22 cellular contexts compared by ENCODE assay signal in genomic region chr16:24921229-24921628, GRCh38.
A peak's percentile ranks its signal among the peaks of the same experiment; 100 is the strongest.
DNase-seq lines count a peak whose midpoint lies in the region; ATAC-seq lines count a peak whose summit lies in the region.
"Had no signal": no experiment of that assay in that cellular context is flagged by ENCODE, and none has a peak within 500 bp of the region (broad histone marks: within the 10 kb centered on the region; RNA-seq: fewer than 3 reads in every experiment).

No MANE protein-coding gene starts in this region.

- no peaks in the 10 kb centered on the region for H3K27me3 Mint-ChIP-seq in T-cell
- H3K27me3 Mint-ChIP-seq in central memory CD8-positive, alpha-beta T cell = no peaks in the 10 kb centered on the region

- POLR2A ChIA-PET in T-cell (lab: Charles Lee) = interaction anchor here in 1 of 2 donors (0.6 kb wide), 1 partner anchor 94 kb away, joined by 5 read pairs; the partner anchor contains the start of gene ARHGAP17

- peaks cover 46% of the 10 kb centered on the region for H3K36me3 Mint-ChIP-seq in T-cell
- peaks cover 24% of the 10 kb centered on the region for H3K36me3 Mint-ChIP-seq in central memory CD8-positive, alpha-beta T cell (ENCODE audit: insufficient read depth)
- peaks cover 52% of the 10 kb centered on the region for H3K36me3 Mint-ChIP-seq in stimulated activated effector memory CD8-positive, alpha-beta T cell treated with anti-CD3 and anti-CD28 coated beads, Interleukin-12 subunit alpha, Interleukin-12 subunit beta, amount 100 ng/mL, for 72 hours

- DNase-seq in activated CD8-positive, alpha-beta memory T cell treated with anti-CD3 and anti-CD28 coated beads for 24 hours = peak; percentile 59
- DNase-seq in activated CD8-positive, alpha-beta memory T cell treated with anti-CD3 and anti-CD28 coated beads, Interleukin-2, amount 50 U/mL, for 48 hours = no peak
- peak in 10 of 34 experiments; percentile 1 to 20 (median 7) for DNase-seq in T-cell
- DNase-seq in central memory CD8-positive, alpha-beta T cell (ENCODE audit: low spot score in 2 of 2) = no peak
- DNase-seq in stimulated activated effector memory CD8-positive, alpha-beta T cell treated with anti-CD3 and anti-CD28 coated beads, Interleukin-12 subunit alpha, Interleukin-12 subunit beta, amount 100 ng/mL, for 72 hours (ENCODE audit: low spot score in 2 of 2) = peak in 1 of 2 donors; percentile 52
- DNase-seq in activated naive CD4-positive, alpha-beta T cell treated with Interleukin-2 at 50 U/mL for 16 hours = no peak
- DNase-seq in DMS79 treated with DMSO at 0.1 percent for 48 hours (lab: John Stamatoyannopoulos, UW) = no peak
- DNase-seq: amniotic stem cell; colonic mucosa; endodermal cell; islet precursor cell; NCI-H1417; NCI-H524; NK-92 treated with Interleukin-12 subunit alpha and Interleukin-12 subunit beta, amount 100 ng/mL, for 24 hours; Peyer's patch; SJCRH30; stimulated activated CD4-positive, alpha-beta T cell treated with anti-CD3 and anti-CD28 coated beads, Interleukin-1b, Interleukin-23, amount 100 ng/mL, for 48 hours; stomach had no signal

- CTCF ChIA-PET in T-cell (lab: Charles Lee) = no interaction called here

- H3K9me3 Mint-ChIP-seq in T-cell = no peaks in the 10 kb centered on the region
- no peaks in the 10 kb centered on the region for H3K9me3 Mint-ChIP-seq in central memory CD8-positive, alpha-beta T cell
- H3K9me3 Mint-ChIP-seq in stimulated activated effector memory CD8-positive, alpha-beta T cell treated with anti-CD3 and anti-CD28 coated beads, Interleukin-12 subunit alpha, Interleukin-12 subunit beta, amount 100 ng/mL, for 72 hours = no peaks in the 10 kb centered on the region
- H3K9me3 Mint-ChIP-seq: activated T-helper 2 cell treated with anti-CD3 and anti-CD28 coated beads, Interferon-gamma antibody, Interleukin-2, Interleukin-4, amounts not matched to agents 10 μg/mL and 5 μg/mL and 100 μg/mL, durations not matched to agents 14 hours and 24 hours and 36 hours; endodermal cell; T-helper 1 cell treated with Interleukin-12 subunit alpha and Interleukin-12 subunit beta and Interleukin-4 antibody, amounts not matched to agents 30 μg/mL and 1 μg/mL, for 36 hours had no signal

- peaks cover 0 to 14% (median 11%) of the 10 kb centered on the region in 3 donors for H3K4me1 Mint-ChIP-seq in T-cell
- H3K4me1 Mint-ChIP-seq in central memory CD8-positive, alpha-beta T cell = peaks cover 20% of the 10 kb centered on the region
- peaks cover 26% of the 10 kb centered on the region for H3K4me1 Mint-ChIP-seq in stimulated activated effector memory CD8-positive, alpha-beta T cell treated with anti-CD3 and anti-CD28 coated beads, Interleukin-12 subunit alpha, Interleukin-12 subunit beta, amount 100 ng/mL, for 72 hours
- H3K4me1 Mint-ChIP-seq: endodermal cell had no signal

- peak overlapping the region in 1 of 2 donors; percentile 75 for H3K27ac Mint-ChIP-seq in T-cell
- H3K27ac Mint-ChIP-seq in central memory CD8-positive, alpha-beta T cell (ENCODE audit: low read depth) = peak overlapping the region; percentile 49
- H3K27ac Mint-ChIP-seq in stimulated activated effector memory CD8-positive, alpha-beta T cell treated with anti-CD3 and anti-CD28 coated beads, Interleukin-12 subunit alpha, Interleukin-12 subunit beta, amount 100 ng/mL, for 72 hours = peak overlapping the region; percentile 8
- H3K27ac Mint-ChIP-seq: activated T-helper 2 cell treated with anti-CD3 and anti-CD28 coated beads, Interferon-gamma antibody, Interleukin-2, Interleukin-4, amounts not matched to agents 10 μg/mL and 5 μg/mL and 100 μg/mL, durations not matched to agents 14 hours and 24 hours and 36 hours; endodermal cell; T-helper 1 cell treated with Interleukin-12 subunit alpha and Interleukin-12 subunit beta and Interleukin-4 antibody, amounts not matched to agents 30 μg/mL and 1 μg/mL, for 36 hours had no signal

- ATAC-seq in T-cell (replicated peaks in 1 of 4) = peak in 3 of 4 experiments; percentile 47 to 70 (median 48)
- peak; percentile 93 for ATAC-seq in central memory CD8-positive, alpha-beta T cell (replicated peaks; ENCODE audit: extremely low read depth, poor library complexity, severe bottlenecking)
- peak; percentile 72 for ATAC-seq in stimulated activated effector memory CD8-positive, alpha-beta T cell treated with anti-CD3 and anti-CD28 coated beads, Interleukin-12 subunit alpha, Interleukin-12 subunit beta, amount 100 ng/mL, for 72 hours
- no peak for ATAC-seq in HG02759 (IDR thresholded peaks at IDR 0.05; ENCODE audit: unreplicated experiment)
- ATAC-seq: GM23338 had no signal

- no peak overlapping the region for H3K4me3 Mint-ChIP-seq in T-cell
- H3K4me3 Mint-ChIP-seq in central memory CD8-positive, alpha-beta T cell = peak overlapping the region; percentile 28
- peak overlapping the region; percentile 2 for H3K4me3 Mint-ChIP-seq in stimulated activated effector memory CD8-positive, alpha-beta T cell treated with anti-CD3 and anti-CD28 coated beads, Interleukin-12 subunit alpha, Interleukin-12 subunit beta, amount 100 ng/mL, for 72 hours
- H3K4me3 Mint-ChIP-seq: endodermal cell; GM23338; T-helper 1 cell treated with Interleukin-12 subunit alpha and Interleukin-12 subunit beta and Interleukin-4 antibody, amounts not matched to agents 30 μg/mL and 1 μg/mL, for 36 hours had no signal

Comparison
In these comparisons a context has a peak if more than half of its experiments do, and no peak if none do; other contexts are left out.
1. H3K4me3 Mint-ChIP-seq: peak in central memory CD8-positive, alpha-beta T cell (single experiment) and stimulated activated effector memory CD8-positive, alpha-beta T cell treated with anti-CD3 and anti-CD28 coated beads, Interleukin-12 subunit alpha, Interleukin-12 subunit beta, amount 100 ng/mL, for 72 hours (single experiment); none in T-cell (0 of 3).